In the genomic region with DNA sequence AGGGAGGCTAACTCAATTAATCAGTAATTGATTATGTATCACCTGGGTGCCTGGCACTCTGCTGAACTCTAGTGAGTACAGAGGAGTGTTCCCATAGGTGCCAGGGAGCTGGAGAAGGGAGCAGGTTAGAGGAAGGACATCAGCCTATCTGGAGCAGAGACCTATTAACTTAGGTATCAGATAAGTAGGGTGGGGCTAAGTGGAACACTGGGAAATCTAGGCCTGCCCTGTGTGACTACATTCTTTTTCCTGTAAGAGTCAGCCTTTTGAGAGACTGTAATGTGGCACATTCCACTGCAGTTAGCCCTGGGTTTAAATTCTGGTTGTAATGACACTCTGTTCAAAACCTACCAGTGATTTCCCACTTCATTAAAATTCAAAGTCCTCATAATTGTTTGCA, we compare ENCODE assay signal across 12 cellular contexts. TPM values are rescaled to one million over a fixed set of nuclear protein-coding genes. Genes with fewer than 3 reads are reported as not detected.
A peak's percentile ranks its signal among the peaks of the same experiment; 100 is the strongest.
DNase-seq lines count a peak whose midpoint lies in the region; ATAC-seq lines count a peak whose summit lies in the region.
"Had no signal": no experiment of that assay in that cellular context is flagged by ENCODE, and none has a peak within 500 bp of the region (broad histone marks: within the 10 kb centered on the region; RNA-seq: fewer than 3 reads in every experiment).

No MANE protein-coding gene starts in this region.

- H3K36me3 ChIP-seq in mesenchymal stem cell (ENCODE audit: control insufficient read depth in 1 of 2, insufficient read depth in 2 of 2, low read depth in 1 of 2, low read length in 2 of 2): peaks cover 4 to 23% of the 10 kb centered on the region in 2 experiments
- H3K36me3 ChIP-seq: ovary had no signal

- no peak overlapping the region for H2BK12ac ChIP-seq in mesenchymal stem cell (ENCODE audit: low read length in 2 of 2)

- peak; percentile 60 for DNase-seq in AG08395 (ENCODE audit: low spot score)
- peak; percentile 10 for DNase-seq in HT1080 (ENCODE audit: low read depth)
- DNase-seq in dedifferentiated amniotic fluid mesenchymal stem cell (ENCODE audit: extremely low spot score): peak; percentile 19
- DNase-seq in mesenchymal stem cell: peak; percentile 18
- no peak for DNase-seq in NCI-H2171 (lab: John Stamatoyannopoulos, UW)
- no peak for DNase-seq in DMS114 treated with DMSO at 0.1 percent for 48 hours (lab: John Stamatoyannopoulos, UW; ENCODE audit: unreplicated experiment)
- DNase-seq: AML-193, hippocampal formation, NCI-H82, ovary had no signal

- H3K14ac ChIP-seq in mesenchymal stem cell (ENCODE audit: low read length in 2 of 2): no peak overlapping the region

- H3K4me1 ChIP-seq in mesenchymal stem cell (ENCODE audit: control insufficient read depth, insufficient read depth, low read depth, low read length): no peaks in the 10 kb centered on the region

- no peaks in the 10 kb centered on the region for H3K27me3 ChIP-seq in mesenchymal stem cell (ENCODE audit: control insufficient read depth in 1 of 2, insufficient read depth in 1 of 2, low read length in 2 of 2)
- H3K27me3 ChIP-seq: ovary had no signal

- H3K27ac ChIP-seq in mesenchymal stem cell (ENCODE audit: low read length, poor library complexity, severe bottlenecking): no peak overlapping the region
- H3K27ac ChIP-seq: ovary had no signal

- no peak overlapping the region for H2AK5ac ChIP-seq in mesenchymal stem cell (ENCODE audit: low read length, severe bottlenecking)

- no peak overlapping the region for H2BK120ac ChIP-seq in mesenchymal stem cell (ENCODE audit: low read depth, low read length)

- peaks cover 10% of the 10 kb centered on the region for H3K79me1 ChIP-seq in mesenchymal stem cell (replicated peaks; ENCODE audit: low read length, poor library complexity, severe bottlenecking)

- ATAC-seq in GM21825 (IDR thresholded peaks at IDR 0.05; ENCODE audit: unreplicated experiment) (no peak), HG02885 (IDR thresholded peaks at IDR 0.05; ENCODE audit: poor library complexity, unreplicated experiment) (no peak)

- no peaks in the 10 kb centered on the region for H3K9me3 ChIP-seq in mesenchymal stem cell (ENCODE audit: control insufficient read depth, low read length)
- H3K9me3 ChIP-seq: ovary had no signal

- no peak overlapping the region for H2AFZ ChIP-seq in mesenchymal stem cell (ENCODE audit: low read depth, low read length)

- H2BK5ac ChIP-seq in mesenchymal stem cell (ENCODE audit: low read depth, low read length, poor library complexity, severe bottlenecking): no peak overlapping the region

- no peak overlapping the region for H4K8ac ChIP-seq in mesenchymal stem cell (ENCODE audit: low read length)

- no peak overlapping the region for H3K4ac ChIP-seq in mesenchymal stem cell (ENCODE audit: low read depth in 1 of 2, low read length in 2 of 2)

- no peak overlapping the region for H3K23ac ChIP-seq in mesenchymal stem cell (ENCODE audit: low read length in 2 of 2)

- no peak overlapping the region for H3K4me3 ChIP-seq in mesenchymal stem cell (ENCODE audit: insufficient read depth in 1 of 2, low read depth in 1 of 2, low read length in 2 of 2)
- H3K4me3 ChIP-seq: ovary had no signal

- H4K91ac ChIP-seq in mesenchymal stem cell (ENCODE audit: low read length): no peak overlapping the region

- no peak overlapping the region for H2BK15ac ChIP-seq in mesenchymal stem cell (ENCODE audit: low read depth, poor library complexity, severe bottlenecking)

- no peak overlapping the region for H3K4me2 ChIP-seq in mesenchymal stem cell (ENCODE audit: low read length, poor library complexity, severe bottlenecking)

- no peak overlapping the region for H3K18ac ChIP-seq in mesenchymal stem cell (ENCODE audit: low read depth in 1 of 2, low read length in 2 of 2)

- peak overlapping the region; percentile 24 for H3K9ac ChIP-seq in mesenchymal stem cell (ENCODE audit: low read length)

RNA-seq across cellular contexts. Expression of a gene that starts 12.7 kb away (rescaled TPM):
- 24.6 and 26.4 TPM in 2 replicates for total RNA-seq in HT1080 (2014; rRNA removed; shearing (Covaris generic))
- polyA plus RNA-seq in HT1080 (2015; cell fraction: cytosol; rRNA removed): 25.9 and 34.2 TPM in 2 replicates
- polyA plus RNA-seq in HT1080 (2015; cell fraction: nucleus; rRNA removed): 36.9 and 41.1 TPM in 2 replicates
- polyA plus RNA-seq in mesenchymal stem cell (2013, experiment 1 of 2): 36.7 TPM
- 39.6 TPM for polyA plus RNA-seq in mesenchymal stem cell (2013, experiment 2 of 2)

RNA-seq across cellular contexts. Expression of a gene that starts 44.8 kb away (rescaled TPM):
- 80.1 and 81.5 TPM in 2 replicates for total RNA-seq in HT1080 (2014; rRNA removed; shearing (Covaris generic))
- 45.9 and 54.2 TPM in 2 replicates for polyA plus RNA-seq in HT1080 (2015; cell fraction: cytosol; rRNA removed)
- 38.3 and 39.9 TPM in 2 replicates for polyA plus RNA-seq in HT1080 (2015; cell fraction: nucleus; rRNA removed)
- 34.6 TPM for polyA plus RNA-seq in mesenchymal stem cell (2013, experiment 1 of 2)
- 34.0 TPM for polyA plus RNA-seq in mesenchymal stem cell (2013, experiment 2 of 2)

Comparison
In these comparisons a context has a peak if more than half of its experiments do, and no peak if none do; other contexts are left out.
1. DNase-seq: peak in AG08395 (single experiment), HT1080 (single experiment), dedifferentiated amniotic fluid mesenchymal stem cell (single experiment) and mesenchymal stem cell (single experiment); none in NCI-H2171 (single experiment) and DMS114 treated with DMSO at 0.1 percent for 48 hours (single experiment).